9 cellular contexts compared by ENCODE assay signal in the genomic region with DNA sequence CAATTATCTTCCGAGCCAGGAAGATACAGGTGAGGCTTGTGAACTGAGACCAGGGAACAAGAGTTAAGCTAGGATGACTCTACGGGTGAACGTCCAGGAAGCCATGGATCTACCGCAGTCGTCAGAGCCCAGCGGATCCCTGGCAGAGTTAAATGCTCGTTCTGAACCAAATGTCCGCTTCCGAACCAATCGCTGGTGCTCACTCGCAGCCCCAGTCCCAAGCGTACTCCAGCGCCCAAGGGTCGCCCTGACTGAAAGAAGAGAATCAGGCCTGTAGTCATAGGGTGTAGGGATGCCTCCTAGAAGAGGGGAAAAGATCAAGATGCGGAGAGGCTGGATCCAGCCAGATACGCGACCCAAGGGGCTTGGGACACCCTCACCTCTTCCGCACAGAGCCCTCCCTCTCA. TPM values are rescaled to one million over a fixed set of nuclear protein-coding genes. Genes with fewer than 3 reads are reported as not detected.
DNase-seq lines count a peak whose midpoint lies in the region; ATAC-seq and TF ChIP-seq lines count a peak whose summit lies in the region.
"Had no signal": no experiment of that assay in that cellular context is flagged by ENCODE, and none has a peak within 500 bp of the region (broad histone marks: within the 10 kb centered on the region; RNA-seq: fewer than 3 reads in every experiment).

No MANE protein-coding gene starts in this region.

- H3K36me3 ChIP-seq in cardiac muscle cell (peaks cover 12% of the 10 kb centered on the region), brain microvascular endothelial cell (replicated peaks) (peaks cover 22% of the 10 kb centered on the region)

- H3K4me3 ChIP-seq in cardiac muscle cell (peak overlapping the region; percentile 71), LNCaP clone FGC (ENCODE audit: low read depth, low read length) (peak overlapping the region; percentile 98), brain microvascular endothelial cell (ENCODE audit: low read depth, low read length) (peak overlapping the region; percentile 81)

- H3K9me3 ChIP-seq in cardiac muscle cell (ENCODE audit: low read depth), result no peaks in the 10 kb centered on the region

- H3K4me1 Mint-ChIP-seq in mesothelial cell of epicardium, result peaks cover 24% of the 10 kb centered on the region

- peak overlapping the region; percentile 100 for H3K27ac Mint-ChIP-seq in mesothelial cell of epicardium

- in situ Hi-C loops in brain microvascular endothelial cell (cut with HindIII; ENCODE audit: low pct_ligation_motif_present, low sequenced_read_pairs), result no loop called here

- peaks cover 23% of the 10 kb centered on the region for H3K36me3 Mint-ChIP-seq in mesothelial cell of epicardium

- peak overlapping the region; percentile 100 for H3K4me3 Mint-ChIP-seq in mesothelial cell of epicardium

- TF ChIP-seq CTCF in cardiac muscle cell (IDR thresholded peaks at IDR 0.05; ENCODE audit: low read depth, low read length), result no peak
- TF ChIP-seq CTCF in LNCaP clone FGC (IDR thresholded peaks at IDR 0.05; ENCODE audit: control insufficient read depth, extremely low read depth, insufficient read depth), result no peak
- no peak for TF ChIP-seq CTCF in brain microvascular endothelial cell (IDR thresholded peaks at IDR 0.05; ENCODE audit: low read depth, low read length, missing control alignments)
- TF ChIP-seq CTCF in mesothelial cell of epicardium (IDR thresholded peaks at IDR 0.05; ENCODE audit: unreplicated experiment), result no peak

- DNase-seq in cardiac muscle cell (ENCODE audit: low read depth in 1 of 2, low spot score in 1 of 2) (peak in 1 of 2 donors; percentile 61), left ventricle myocardium superior (no peak), LNCaP clone FGC (ENCODE audit: low read depth) (no peak), brain microvascular endothelial cell (no peak), mesothelial cell of epicardium (ENCODE audit: low spot score in 2 of 2, unreplicated experiment in 2 of 2) (no peak), NCI-H1694 treated with DMSO at 0.1 percent for 48 hours (lab: John Stamatoyannopoulos, UW) (no peak), AML-193 (lab: John Stamatoyannopoulos, UW) (no peak)
- DNase-seq in stimulated activated CD4-positive, alpha-beta T cell treated with anti-CD3 and anti-CD28 coated beads, Interleukin-2, amount 100 ng/mL, for 48 hours, result no peak

- H3K9me3 Mint-ChIP-seq in mesothelial cell of epicardium, result no peaks in the 10 kb centered on the region

- no peaks in the 10 kb centered on the region for H3K27me3 ChIP-seq in cardiac muscle cell
- H3K27me3 ChIP-seq in brain microvascular endothelial cell (replicated peaks), result no peaks in the 10 kb centered on the region

- peak overlapping the region; percentile 70 for H3K27ac ChIP-seq in cardiac muscle cell
- peak overlapping the region; percentile 26 for H3K27ac ChIP-seq in brain microvascular endothelial cell

- intact Hi-C loops in left ventricle myocardium superior (cut with micrococcal nuclease), result loop anchor here (10.0 kb wide), 1 partner anchor 98 kb away; no protein-coding TSS in a partner anchor

- no peaks in the 10 kb centered on the region for H3K27me3 Mint-ChIP-seq in mesothelial cell of epicardium (ENCODE audit: low read depth)

- ATAC-seq in left ventricle myocardium superior, result no peak

- H3K4me1 ChIP-seq in cardiac muscle cell (ENCODE audit: low read depth), result peaks cover 6% of the 10 kb centered on the region

RNA-seq across cellular contexts. Expression of a gene that starts 0.3 kb away (rescaled TPM):
- total RNA-seq in cardiac muscle cell (19.4 and 24.5 TPM in 2 replicates), left ventricle myocardium superior (12.6 TPM), mesothelial cell of epicardium (25.8 to 29.7 TPM (median 27.8 TPM) in 3 replicates)
- 16.1 and 21.3 TPM in 2 replicates for polyA plus RNA-seq in cardiac muscle cell

RNA-seq across cellular contexts. Expression of a gene that starts 0.8 kb away (rescaled TPM):
- total RNA-seq in cardiac muscle cell, result 193 and 209 TPM in 2 replicates
- 137 and 182 TPM in 2 replicates for polyA plus RNA-seq in cardiac muscle cell
- 231 TPM for total RNA-seq in left ventricle myocardium superior
- 99.9 to 125 TPM (median 119 TPM) in 3 replicates for total RNA-seq in mesothelial cell of epicardium

RNA-seq across cellular contexts. Expression of a gene that starts 33.8 kb away (rescaled TPM):
- total RNA-seq in cardiac muscle cell, result 0.06 and 0.07 TPM in 2 replicates
- polyA plus RNA-seq in cardiac muscle cell, result not detected in 2 replicates
- 0.15 TPM for total RNA-seq in left ventricle myocardium superior
- 0.63 to 1.1 TPM (median 0.84 TPM) in 3 replicates for total RNA-seq in mesothelial cell of epicardium

RNA-seq across cellular contexts. Expression of a gene that starts 41.5 kb away (rescaled TPM):
- total RNA-seq in cardiac muscle cell (0.53 and 0.83 TPM in 2 replicates), left ventricle myocardium superior (0.25 TPM), mesothelial cell of epicardium (0.18 to 0.25 TPM (median 0.24 TPM) in 3 replicates)
- polyA plus RNA-seq in cardiac muscle cell, result not detected in 2 replicates
- total RNA-seq: lung microvascular endothelial cell had no signal
